ENCODE assay signal across 8 cellular contexts in the genomic region with DNA sequence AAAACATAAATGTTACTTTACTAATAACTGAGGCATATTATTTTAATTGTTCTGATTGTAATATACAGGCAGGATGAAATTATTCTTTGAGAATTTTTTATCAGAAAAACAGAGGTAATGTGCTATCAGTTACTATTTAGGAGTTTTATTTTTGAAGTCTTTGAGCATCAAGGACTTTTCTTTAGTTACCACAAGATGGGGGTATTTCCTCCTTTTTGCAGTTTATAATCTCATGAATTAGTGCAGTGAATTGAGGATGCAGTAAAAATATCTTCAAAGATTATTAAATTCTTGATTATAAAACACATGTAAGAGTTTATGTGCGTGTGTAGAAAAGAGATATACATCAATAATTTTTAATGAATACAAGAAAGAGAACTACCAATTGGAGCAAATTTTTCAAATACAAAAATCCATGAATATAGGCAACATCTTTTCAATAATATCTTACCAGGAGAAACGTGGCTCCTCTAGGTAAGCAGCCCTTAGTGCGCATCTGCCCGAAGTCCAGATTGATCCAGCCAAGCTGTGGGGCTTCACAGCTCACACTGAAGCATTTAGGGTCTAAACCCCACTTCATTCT.
DNase-seq lines count a peak whose midpoint lies in the region; ATAC-seq and TF ChIP-seq lines count a peak whose summit lies in the region.

No MANE protein-coding gene starts in this region.

- H3K4me3 ChIP-seq in GM12865 (ENCODE audit: low read depth, low read length), result no peak overlapping the region
- H3K4me3 ChIP-seq in RWPE2 (ENCODE audit: severe bottlenecking), result no peak overlapping the region
- H3K4me3 ChIP-seq in foreskin fibroblast (ENCODE audit: low read depth in 1 of 2, low read length in 2 of 2), result no peak overlapping the region

- in situ Hi-C loops in ACHN (cut with HindIII; ENCODE audit: low pct_ligation_motif_present, low pct_unique_long_range_greater_than_20kb, low sequenced_read_pairs), result no loop called here

- DNase-seq in ACHN, result peak; percentile 39
- DNase-seq in GM12865 (ENCODE audit: low read depth), result no peak
- DNase-seq in RWPE2 (ENCODE audit: low spot score), result no peak
- peak; percentile 18 to 54 for DNase-seq in foreskin fibroblast
- no peak for DNase-seq in ecto neural progenitor cell (ENCODE audit: low spot score)
- DNase-seq in stimulated activated CD4-positive, alpha-beta T cell treated with anti-CD3 and anti-CD28 coated beads, Interleukin-2, amount 100 ng/mL, for 48 hours, result no peak
- no peak for DNase-seq in NCI-H510A treated with DMSO at 0.1 percent for 48 hours (lab: John Stamatoyannopoulos, UW)

- no peak overlapping the region for H3K27ac ChIP-seq in RWPE2 (ENCODE audit: poor library complexity, severe bottlenecking)

- H3K4me1 ChIP-seq in RWPE2 (ENCODE audit: insufficient read depth, poor library complexity, severe bottlenecking), result no peaks in the 10 kb centered on the region

- ATAC-seq in RWPE2 (ENCODE audit: low read depth) (no peak), GM19035 (IDR thresholded peaks at IDR 0.05; ENCODE audit: unreplicated experiment) (no peak)

- H3K9me3 ChIP-seq in RWPE2 (ENCODE audit: severe bottlenecking), result no peaks in the 10 kb centered on the region

- H3K27me3 ChIP-seq in RWPE2 (ENCODE audit: insufficient read depth, poor library complexity, severe bottlenecking), result no peaks in the 10 kb centered on the region

- peak; percentile 9 for TF ChIP-seq CTCF in GM12865 (IDR thresholded peaks at IDR 0.05; ENCODE audit: insufficient read depth, low read depth, low read length, missing control alignments)
- TF ChIP-seq CTCF in RWPE2 (IDR thresholded peaks at IDR 0.05; ENCODE audit: poor library complexity, severe bottlenecking), result peak; percentile 51
- TF ChIP-seq CTCF in foreskin fibroblast (IDR thresholded peaks at IDR 0.05; ENCODE audit: low read depth, low read length), result peak; percentile 44

- no peaks in the 10 kb centered on the region for H3K36me3 ChIP-seq in RWPE2 (ENCODE audit: low read depth)

Comparison
In these comparisons a context has a peak if more than half of its experiments do, and no peak if none do; other contexts are left out.
1. DNase-seq: peak in ACHN (single experiment) and foreskin fibroblast (2 of 2); none in GM12865 (single experiment), RWPE2 (single experiment), ecto neural progenitor cell (single experiment), stimulated activated CD4-positive, alpha-beta T cell treated with anti-CD3 and anti-CD28 coated beads, Interleukin-2, amount 100 ng/mL, for 48 hours (0 of 2) and NCI-H510A treated with DMSO at 0.1 percent for 48 hours (single experiment).
2. Peak in every context shown above with its lines, with median percentiles within 50 percentile points of each other: CTCF ChIP-seq.